Comparison of ENCODE assay signal across 20 cellular contexts in genomic region chr1:54653036-54653435, GRCh38. TPM values are rescaled to one million over a fixed set of nuclear protein-coding genes. Genes with fewer than 3 reads are reported as not detected.
A peak's percentile ranks its signal among the peaks of the same experiment; 100 is the strongest.
DNase-seq lines count a peak whose midpoint lies in the region; ATAC-seq and TF ChIP-seq lines count a peak whose summit lies in the region.
"Had no signal": no experiment of that assay in that cellular context is flagged by ENCODE, and none has a peak within 500 bp of the region (broad histone marks: within the 10 kb centered on the region; RNA-seq: fewer than 3 reads in every experiment).

No MANE protein-coding gene starts in this region.

- peaks cover 3% of the 10 kb centered on the region for H3K9me3 Mint-ChIP-seq in activated CD4-positive, alpha-beta T cell treated with anti-CD3 and anti-CD28 coated beads, Interleukin-2, amount 10 ng/mL, durations not matched to agents 7 days and 5 days

- H3K27me3 Mint-ChIP-seq in activated CD4-positive, alpha-beta T cell treated with anti-CD3 and anti-CD28 coated beads, Interleukin-2, amount 10 ng/mL, durations not matched to agents 7 days and 5 days = peaks cover 11% of the 10 kb centered on the region

- H3K4me3 ChIP-seq in AG10803 (ENCODE audit: low read length) (no peak overlapping the region), adipocyte (ENCODE audit: low read length) (no peak overlapping the region)
- H3K4me3 ChIP-seq: GM12878, GM23338 had no signal

- POLR2A ChIA-PET in GM10248 (lab: Yijun Ruan, JAX) = no interaction called here
- POLR2A ChIA-PET in activated CD4-positive, alpha-beta T cell treated with anti-CD3 and anti-CD28 coated beads, Interleukin-2, amount 10 ng/mL, durations not matched to agents 7 days and 5 days (lab: Charles Lee) = no interaction called here

- H3K27me3 ChIP-seq in adipocyte (replicated peaks; ENCODE audit: control insufficient read depth, insufficient read depth, low read length) = peaks cover 30% of the 10 kb centered on the region

- peaks cover 4% of the 10 kb centered on the region for H3K9me3 ChIP-seq in adipocyte (ENCODE audit: control insufficient read depth, low read length)

- no peak overlapping the region for H3K4me3 Mint-ChIP-seq in activated CD4-positive, alpha-beta T cell treated with anti-CD3 and anti-CD28 coated beads, Interleukin-2, amount 10 ng/mL, durations not matched to agents 7 days and 5 days
- H3K4me3 Mint-ChIP-seq: GM23338 had no signal

- CTCF ChIA-PET in GM10248 (lab: Yijun Ruan, JAX) = interaction anchor here (2.4 kb wide), 1 partner anchor 12 kb away, joined by 7 read pairs; no protein-coding TSS in a partner anchor
- CTCF ChIA-PET in activated CD4-positive, alpha-beta T cell treated with anti-CD3 and anti-CD28 coated beads, Interleukin-2, amount 10 ng/mL, durations not matched to agents 7 days and 5 days (lab: Charles Lee) = no interaction called here

- TF ChIP-seq CTCF in AG10803 (conservative IDR thresholded peaks at IDR 0.05; ENCODE audit: low read length) (no peak), GM10248 (IDR thresholded peaks at IDR 0.05; ENCODE audit: control extremely low read depth, extremely low read depth, low read depth, missing control alignments) (no peak)

- no peak overlapping the region for H3K9ac ChIP-seq in adipocyte (ENCODE audit: low read length)

- DNase-seq in AG10803 (ENCODE audit: low read depth) (peak; percentile 7), GM10248 (ENCODE audit: extremely low spot score) (peak; percentile 3), adipocyte (ENCODE audit: low read depth) (peak; percentile 7), myocyte (ENCODE audit: low read depth) (peak; percentile 15), NCI-H69 (lab: John Stamatoyannopoulos, UW) (no peak)
- DNase-seq in activated CD4-positive, alpha-beta T cell treated with anti-CD3 and anti-CD28 coated beads, Interleukin-2, amount 10 ng/mL, durations not matched to agents 7 days and 5 days = no peak
- DNase-seq in stimulated activated CD4-positive, alpha-beta T cell treated with anti-CD3 and anti-CD28 coated beads, Interleukin-1b, Interleukin-23, amount 100 ng/mL, for 48 hours = no peak
- DNase-seq: AML-193, COR-L47, NCI-H1092, NCI-H146, NCI-H2081, NCI-H510A, SHP77 treated with DMSO at 0.1 percent for 48 hours had no signal

- H3K36me3 Mint-ChIP-seq in activated CD4-positive, alpha-beta T cell treated with anti-CD3 and anti-CD28 coated beads, Interleukin-2, amount 10 ng/mL, durations not matched to agents 7 days and 5 days (ENCODE audit: low read depth) = no peaks in the 10 kb centered on the region

- no peaks in the 10 kb centered on the region for H3K4me1 Mint-ChIP-seq in activated CD4-positive, alpha-beta T cell treated with anti-CD3 and anti-CD28 coated beads, Interleukin-2, amount 10 ng/mL, durations not matched to agents 7 days and 5 days

- no peak for ATAC-seq in GM19351 (IDR thresholded peaks at IDR 0.05; ENCODE audit: unreplicated experiment)
- ATAC-seq: GM12878, GM23338, HepG2 had no signal

- no peaks in the 10 kb centered on the region for H3K36me3 ChIP-seq in adipocyte (ENCODE audit: control insufficient read depth, insufficient read depth, low read length, severe bottlenecking)

- H3K4me1 ChIP-seq in adipocyte (ENCODE audit: control insufficient read depth, insufficient read depth, low read length) = no peaks in the 10 kb centered on the region

- no peak overlapping the region for H3K27ac Mint-ChIP-seq in activated CD4-positive, alpha-beta T cell treated with anti-CD3 and anti-CD28 coated beads, Interleukin-2, amount 10 ng/mL, durations not matched to agents 7 days and 5 days
- H3K27ac Mint-ChIP-seq: GM23338 had no signal

RNA-seq across cellular contexts. Expression of gene MROH7, which starts 11.4 kb away (rescaled TPM):
- 1.2 and 3.7 TPM in 2 replicates for total RNA-seq in myocyte
- polyA plus RNA-seq in myocyte (2012) = 4.7 TPM
- under 1 TPM in 1 of 2 experiments, not detected in 1; 0.12 TPM for total RNA-seq in activated CD4-positive, alpha-beta T cell treated with anti-CD3 and anti-CD28 coated beads, Interleukin-2, amount 10 ng/mL, durations not matched to agents 7 days and 5 days
- total RNA-seq: G401, MCF 10A had no signal
- polyA plus RNA-seq: GM12878, GM23338 had no signal

RNA-seq across cellular contexts. Expression of gene FAM151A, which starts 29.7 kb away (rescaled TPM):
- total RNA-seq in myocyte = not detected in 2 replicates
- 0.23 TPM for polyA plus RNA-seq in myocyte (2012)
- not detected for total RNA-seq in activated CD4-positive, alpha-beta T cell treated with anti-CD3 and anti-CD28 coated beads, Interleukin-2, amount 10 ng/mL, durations not matched to agents 7 days and 5 days
- total RNA-seq: MCF 10A had no signal
- polyA plus RNA-seq: GM23338 had no signal

Comparison
In these comparisons a context has a peak if more than half of its experiments do, and no peak if none do; other contexts are left out.
1. DNase-seq: peak in AG10803 (single experiment), GM10248 (single experiment), adipocyte (single experiment) and myocyte (single experiment); none in activated CD4-positive, alpha-beta T cell treated with anti-CD3 and anti-CD28 coated beads, Interleukin-2, amount 10 ng/mL, durations not matched to agents 7 days and 5 days (single experiment), NCI-H69 (single experiment) and stimulated activated CD4-positive, alpha-beta T cell treated with anti-CD3 and anti-CD28 coated beads, Interleukin-1b, Interleukin-23, amount 100 ng/mL, for 48 hours (single experiment).